ENCODE assay signal across 8 cellular contexts in the genomic region with DNA sequence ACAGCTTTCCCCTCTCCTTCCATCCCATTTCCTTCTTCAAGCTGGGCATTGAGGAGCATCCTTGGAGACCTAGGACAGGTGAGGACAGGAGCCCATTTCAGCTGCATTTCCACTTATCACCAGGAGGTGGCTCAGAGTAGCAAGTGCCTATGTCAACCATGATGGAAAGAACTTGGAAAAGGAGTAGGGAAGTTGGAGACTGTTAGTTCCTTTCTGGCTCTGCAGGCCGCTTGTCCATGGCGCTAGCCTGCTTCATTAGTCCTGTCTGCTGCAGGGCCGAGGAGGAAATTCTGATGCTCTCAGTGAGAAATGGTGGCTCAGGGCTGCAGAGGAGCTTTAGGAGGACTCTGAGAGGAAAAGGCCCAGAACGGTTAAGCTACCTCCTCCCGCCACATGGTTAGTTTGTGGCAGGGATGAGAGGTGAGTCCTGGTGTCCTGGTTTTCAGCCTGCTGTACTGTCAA. TPM values are rescaled to one million over a fixed set of nuclear protein-coding genes. Genes with fewer than 3 reads are reported as not detected.
DNase-seq lines count a peak whose midpoint lies in the region; ATAC-seq, FAIRE-seq and TF ChIP-seq lines count a peak whose summit lies in the region.

No MANE protein-coding gene starts in this region.

- peak; percentile 80 to 94; a peak in 4 of 6 replicates for ATAC-seq in A549
- peak; percentile 94 to 99 (median 96) for ATAC-seq in pancreas
- no peak for ATAC-seq in GM19397 (IDR thresholded peaks at IDR 0.05; ENCODE audit: unreplicated experiment)

- TF ChIP-seq CTCF in A549 (IDR thresholded peaks at IDR 0.05) = peak; percentile 47
- TF ChIP-seq CTCF in GM12872 (IDR thresholded peaks at IDR 0.05; ENCODE audit: insufficient read depth, low read depth, low read length) = peak; percentile 90
- TF ChIP-seq CTCF in pancreas (IDR thresholded peaks at IDR 0.05) = peak; percentile 79 to 85 (median 84)

- no peak for TF ChIP-seq POLR2A in A549 (IDR thresholded peaks at IDR 0.05; ENCODE audit: low read length)

- DNase-seq in A549 (ENCODE audit: low read depth in 1 of 2, low spot score in 1 of 2) = peak; percentile 36 to 61
- peak; percentile 49 for DNase-seq in NCI-H460 (ENCODE audit: extremely low read depth, low read depth)
- peak; percentile 48 for DNase-seq in activated T-cell treated with anti-CD3 and anti-CD28 coated beads, Interleukin-2, amount 50 U/mL, for 1 hour
- peak; percentile 72 for DNase-seq in fibroblast of peridontal ligament (ENCODE audit: extremely low read depth)
- DNase-seq in pancreas = peak in 5 of 6 donors; percentile 56 to 80 (median 61)
- no peak for DNase-seq in midbrain (lab: John Stamatoyannopoulos, UW)

- no peak for TF ChIP-seq EP300 in A549 (IDR thresholded peaks at IDR 0.05)

- no peaks in the 10 kb centered on the region for H3K27me3 ChIP-seq in pancreas

- H3K4me3 ChIP-seq in A549 (no peak overlapping the region), pancreas (no peak overlapping the region)

- POLR2A ChIA-PET in A549 (lab: Yijun Ruan, JAX) = interaction anchor here (0.8 kb wide), 1 partner anchor 21 kb away, joined by 4 read pairs; no protein-coding TSS in a partner anchor

- H3K27ac ChIP-seq in A549 (no peak overlapping the region), pancreas (no peak overlapping the region)

- 50% methylated on average over 5 of the region's 5 CpGs for WGBS in A549 (ENCODE audit: missing lambda C conversion rate)
- WGBS in pancreas, 2 donors = 40 to 41% methylated on average over 5 of the region's 5 CpGs

- no peak overlapping the region for H3K4me2 ChIP-seq in A549

- H3K4me1 ChIP-seq in A549 (no peaks in the 10 kb centered on the region), pancreas (no peaks in the 10 kb centered on the region)

- no peaks in the 10 kb centered on the region for H3K36me3 ChIP-seq in pancreas

- intact Hi-C loops in pancreas (cut with DNase I) = no loop called here

- no peaks in the 10 kb centered on the region for H3K9me3 ChIP-seq in A549
- H3K9me3 ChIP-seq in pancreas = no peaks in the 10 kb centered on the region

- no peak for FAIRE-seq in A549 (lab: Jason Lieb, UNC)
- FAIRE-seq in pancreas (lab: Jason Lieb, UNC) = no peak

- peak; percentile 36 to 52; a peak in 4 of 5 replicates for TF ChIP-seq RAD21 in A549 (conservative IDR thresholded peaks at IDR 0.05 in 1 of 2, IDR thresholded peaks at IDR 0.05 in 1 of 2)

- CTCF ChIA-PET in A549 (lab: Yijun Ruan, JAX) = interaction anchor here (0.6 to 3.1 kb wide), 24 partner anchors 8 to 371 kb away, joined by 3 to 82 read pairs (median 4); no protein-coding TSS in a partner anchor

TF ChIP-seq in A549, 52 proteins besides CTCF, POLR2A, EP300 and RAD21:
- no peak for TF ChIP-seq PHF8 (IDR thresholded peaks at IDR 0.05; ENCODE audit: borderline replicate concordance, low read depth)
- peak; percentile 68 for TF ChIP-seq SMC3 (IDR thresholded peaks at IDR 0.05)

RNA-seq across cellular contexts. Expression of a gene that starts 7.0 kb away (rescaled TPM):
- polyA plus RNA-seq in A549 (2011; rRNA removed) (24.8 and 32.8 TPM in 2 replicates), A549 (2017; fragmentation: RNase III; extraction: RNeasy Plus Mini Kit Qiagen cat#74134 plus additional on column Dnase treatment) (23.6 to 31.0 TPM (median 30.3 TPM) in 3 replicates), pancreas (10 to 100 TPM; 26.4 to 30.4 TPM)
- 29.6 and 41.4 TPM in 2 replicates for polyA plus RNA-seq in A549 (2012; cell fraction: cytosol; rRNA removed)
- 45.3 and 60.4 TPM in 2 replicates for polyA plus RNA-seq in A549 (2012; cell fraction: nucleus; rRNA removed)
- 19.3 and 25.6 TPM in 2 replicates for polyA minus RNA-seq in A549 (2011; rRNA and poly(A)+ RNA removed)
- 30.2 and 32.8 TPM in 2 replicates for total RNA-seq in NCI-H460 (2014; rRNA removed; shearing (Covaris generic))
- polyA plus RNA-seq in NCI-H460 (2014; cell fraction: nucleus; rRNA removed) = 50.9 and 57.7 TPM in 2 replicates
- 10 to 100 TPM; 13.9 to 56.0 (median 18.0) TPM for total RNA-seq in pancreas

RNA-seq across cellular contexts. Expression of a gene that starts 44.0 kb away (rescaled TPM):
- polyA plus RNA-seq in A549 (2011; rRNA removed) (201 and 253 TPM in 2 replicates), A549 (2017; fragmentation: RNase III; extraction: RNeasy Plus Mini Kit Qiagen cat#74134 plus additional on column Dnase treatment) (138 to 150 TPM (median 145 TPM) in 3 replicates), pancreas (10 to 100 TPM; 16.2 to 61.9 TPM)
- polyA plus RNA-seq in A549 (2012; cell fraction: cytosol; rRNA removed) = 152 and 184 TPM in 2 replicates
- 108 and 126 TPM in 2 replicates for polyA plus RNA-seq in A549 (2012; cell fraction: nucleus; rRNA removed)
- 80.1 and 86.6 TPM in 2 replicates for polyA minus RNA-seq in A549 (2011; rRNA and poly(A)+ RNA removed)
- 56.9 and 59.7 TPM in 2 replicates for total RNA-seq in NCI-H460 (2014; rRNA removed; shearing (Covaris generic))
- 106 and 114 TPM in 2 replicates for polyA plus RNA-seq in NCI-H460 (2014; cell fraction: nucleus; rRNA removed)
- 10 to 100 TPM; 27.6 to 57.3 (median 36.8) TPM for total RNA-seq in pancreas
